ENCODE assay signal across 13 cellular contexts in genomic region chr22:24950272-24950902, GRCh38. TPM values are rescaled to one million over a fixed set of nuclear protein-coding genes. Genes with fewer than 3 reads are reported as not detected.
A peak's percentile ranks its signal among the peaks of the same experiment; 100 is the strongest.
DNase-seq lines count a peak whose midpoint lies in the region; ATAC-seq and TF ChIP-seq lines count a peak whose summit lies in the region.
"Had no signal": no experiment of that assay in that cellular context is flagged by ENCODE, and none has a peak within 500 bp of the region (broad histone marks: within the 10 kb centered on the region; RNA-seq: fewer than 3 reads in every experiment).

No MANE protein-coding gene starts in this region.

- peak overlapping the region; percentile 40 for H3K4me3 Mint-ChIP-seq in activated CD4-positive, alpha-beta T cell treated with anti-CD3 and anti-CD28 coated beads, Interleukin-2, amount 10 ng/mL, durations not matched to agents 24 days and 14 days
- H3K4me3 Mint-ChIP-seq in activated CD4-positive, alpha-beta T cell treated with anti-CD3 and anti-CD28 coated beads for 36 hours = no peak overlapping the region

- peaks cover 25% of the 10 kb centered on the region for H3K4me1 Mint-ChIP-seq in activated CD4-positive, alpha-beta T cell treated with anti-CD3 and anti-CD28 coated beads, Interleukin-2, amount 10 ng/mL, durations not matched to agents 24 days and 14 days
- H3K4me1 Mint-ChIP-seq in activated CD4-positive, alpha-beta T cell treated with anti-CD3 and anti-CD28 coated beads for 36 hours = peaks cover 10% of the 10 kb centered on the region

- peaks cover 52% of the 10 kb centered on the region for H3K27me3 Mint-ChIP-seq in activated CD4-positive, alpha-beta T cell treated with anti-CD3 and anti-CD28 coated beads, Interleukin-2, amount 10 ng/mL, durations not matched to agents 24 days and 14 days
- H3K27me3 Mint-ChIP-seq in activated CD4-positive, alpha-beta T cell treated with anti-CD3 and anti-CD28 coated beads for 36 hours = peaks cover 44% of the 10 kb centered on the region

- no peak overlapping the region for H3K4me3 ChIP-seq in skeletal muscle cell (ENCODE audit: low read depth, low read length)
- H3K4me3 ChIP-seq: gastroesophageal sphincter, sigmoid colon had no signal

- no peak for DNase-seq in activated CD4-positive, alpha-beta T cell treated with anti-CD3 and anti-CD28 coated beads, Interleukin-2, amount 10 ng/mL, durations not matched to agents 24 days and 14 days
- DNase-seq in activated CD4-positive, alpha-beta T cell treated with anti-CD3 and anti-CD28 coated beads for 36 hours = no peak
- no peak for DNase-seq in RWPE1 (ENCODE audit: low spot score)
- DNase-seq in fibroblast of gingiva (ENCODE audit: low read depth) = peak; percentile 22
- peak; percentile 10 for DNase-seq in skeletal muscle cell (ENCODE audit: low read depth)
- DNase-seq in NCI-H1436 treated with DMSO at 0.1 percent for 48 hours (lab: John Stamatoyannopoulos, UW) = no peak
- DNase-seq: activated T-cell treated with anti-CD3 and anti-CD28 coated beads, Interleukin-2, amount 50 U/mL, for 1 hour; RPMI8226; sigmoid colon; substantia nigra had no signal

- POLR2A ChIA-PET in activated CD4-positive, alpha-beta T cell treated with anti-CD3 and anti-CD28 coated beads for 36 hours (lab: Charles Lee) = no interaction called here
- POLR2A ChIA-PET in RWPE1 (lab: Yijun Ruan, JAX; ENCODE audit: low non-redundant PET) = no interaction called here

- CTCF ChIA-PET in activated CD4-positive, alpha-beta T cell treated with anti-CD3 and anti-CD28 coated beads for 36 hours (lab: Charles Lee) = interaction anchor here (0.6 to 9.5 kb wide), 2 partner anchors 99 to 100 kb away, joined by 5 to 79 read pairs; no protein-coding TSS in a partner anchor
- CTCF ChIA-PET in RWPE1 (lab: Yijun Ruan, JAX) = interaction anchor here (0.6 to 2.0 kb wide), 2 partner anchors 41 to 99 kb away, joined by 3 to 7 read pairs; no protein-coding TSS in a partner anchor

- TF ChIP-seq CTCF in RWPE1 (conservative IDR thresholded peaks at IDR 0.05; ENCODE audit: low read depth) = no peak

- H3K36me3 Mint-ChIP-seq in activated CD4-positive, alpha-beta T cell treated with anti-CD3 and anti-CD28 coated beads, Interleukin-2, amount 10 ng/mL, durations not matched to agents 24 days and 14 days (ENCODE audit: low read depth) = no peaks in the 10 kb centered on the region
- no peaks in the 10 kb centered on the region for H3K36me3 Mint-ChIP-seq in activated CD4-positive, alpha-beta T cell treated with anti-CD3 and anti-CD28 coated beads for 36 hours (ENCODE audit: low read depth)

- H3K27ac Mint-ChIP-seq in activated CD4-positive, alpha-beta T cell treated with anti-CD3 and anti-CD28 coated beads, Interleukin-2, amount 10 ng/mL, durations not matched to agents 24 days and 14 days = peak overlapping the region; percentile 40
- no peak overlapping the region for H3K27ac Mint-ChIP-seq in activated CD4-positive, alpha-beta T cell treated with anti-CD3 and anti-CD28 coated beads for 36 hours

- intact Hi-C loops in activated CD4-positive, alpha-beta T cell treated with anti-CD3 and anti-CD28 coated beads, Interleukin-2, amount 10 ng/mL, durations not matched to agents 24 days and 14 days (cut with micrococcal nuclease) = no loop called here
- intact Hi-C loops in activated CD4-positive, alpha-beta T cell treated with anti-CD3 and anti-CD28 coated beads for 36 hours (cut with DNase I, micrococcal nuclease) = no loop called here

- H3K27ac ChIP-seq in RWPE1 = peak overlapping the region; percentile 59
- H3K27ac ChIP-seq: gastroesophageal sphincter, sigmoid colon had no signal

- no peaks in the 10 kb centered on the region for H3K9me3 Mint-ChIP-seq in activated CD4-positive, alpha-beta T cell treated with anti-CD3 and anti-CD28 coated beads, Interleukin-2, amount 10 ng/mL, durations not matched to agents 24 days and 14 days
- H3K9me3 Mint-ChIP-seq in activated CD4-positive, alpha-beta T cell treated with anti-CD3 and anti-CD28 coated beads for 36 hours (ENCODE audit: low read depth) = no peaks in the 10 kb centered on the region

- no peak for ATAC-seq in activated CD4-positive, alpha-beta T cell treated with anti-CD3 and anti-CD28 coated beads for 36 hours
- no peak for ATAC-seq in GM18502 (IDR thresholded peaks at IDR 0.05; ENCODE audit: poor library complexity, unreplicated experiment)
- no peak for ATAC-seq in HG02571 (IDR thresholded peaks at IDR 0.05; ENCODE audit: unreplicated experiment)
- ATAC-seq: gastroesophageal sphincter had no signal

RNA-seq across cellular contexts. Expression of gene KIAA1671, which starts 2.1 kb away (rescaled TPM):
- 11.2 and 11.4 TPM in 2 replicates for total RNA-seq in activated CD4-positive, alpha-beta T cell treated with anti-CD3 and anti-CD28 coated beads, Interleukin-2, amount 10 ng/mL, durations not matched to agents 24 days and 14 days
- total RNA-seq in activated CD4-positive, alpha-beta T cell treated with anti-CD3 and anti-CD28 coated beads for 36 hours = 10 to 100 TPM; 12.3 to 14.0 TPM

RNA-seq across cellular contexts. Expression of gene LHFPL7, which starts 3.9 kb away (rescaled TPM):
- total RNA-seq in activated CD4-positive, alpha-beta T cell treated with anti-CD3 and anti-CD28 coated beads, Interleukin-2, amount 10 ng/mL, durations not matched to agents 24 days and 14 days = not detected in 2 replicates
- total RNA-seq in activated CD4-positive, alpha-beta T cell treated with anti-CD3 and anti-CD28 coated beads for 36 hours = not detected
- total RNA-seq: sigmoid colon had no signal

Comparison
In these comparisons a context has a peak if more than half of its experiments do, and no peak if none do; other contexts are left out.
1. DNase-seq: peak in fibroblast of gingiva (single experiment) and skeletal muscle cell (single experiment); none in activated CD4-positive, alpha-beta T cell treated with anti-CD3 and anti-CD28 coated beads, Interleukin-2, amount 10 ng/mL, durations not matched to agents 24 days and 14 days (single experiment), activated CD4-positive, alpha-beta T cell treated with anti-CD3 and anti-CD28 coated beads for 36 hours (single experiment), RWPE1 (single experiment) and NCI-H1436 treated with DMSO at 0.1 percent for 48 hours (single experiment).